Comparison of ENCODE assay signal across 23 cellular contexts in the genomic region with DNA sequence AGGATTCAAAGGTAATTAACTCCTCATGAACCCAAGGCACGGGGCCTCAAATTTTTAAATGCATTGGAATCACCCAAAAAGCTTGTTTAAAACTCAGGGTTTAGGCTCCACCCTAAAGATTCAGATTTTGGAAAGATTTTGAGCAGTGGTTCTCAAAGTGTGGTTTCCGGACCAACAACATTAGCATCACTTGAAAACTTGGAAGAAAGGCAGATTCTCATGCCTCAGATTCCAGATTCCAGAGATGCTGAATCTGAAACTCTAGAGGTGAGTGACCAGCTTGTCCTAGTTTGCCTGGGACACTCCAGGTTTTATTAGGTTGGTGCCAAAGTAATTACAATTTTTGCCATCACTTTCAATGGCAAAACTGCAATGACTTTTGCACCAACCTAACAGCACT. TPM values are rescaled to one million over a fixed set of nuclear protein-coding genes. Genes with fewer than 3 reads are reported as not detected.
A peak's percentile ranks its signal among the peaks of the same experiment; 100 is the strongest.
DNase-seq lines count a peak whose midpoint lies in the region; ATAC-seq and TF ChIP-seq lines count a peak whose summit lies in the region.
"Had no signal": no experiment of that assay in that cellular context is flagged by ENCODE, and none has a peak within 500 bp of the region (broad histone marks: within the 10 kb centered on the region; RNA-seq: fewer than 3 reads in every experiment).

No MANE protein-coding gene starts in this region.

- no peak overlapping the region for H3K27ac ChIP-seq in CD8-positive, alpha-beta T cell (ENCODE audit: low read depth, low read length)
- H3K27ac ChIP-seq in sigmoid colon (peak overlapping the region; percentile 81 to 94 (median 86)), hepatocyte (no peak overlapping the region)
- H3K27ac ChIP-seq: SJSA1 had no signal

- DNase-seq in CD8-positive, alpha-beta T cell: no peak
- no peak for DNase-seq in T-cell
- DNase-seq in immature natural killer cell: no peak
- no peak for DNase-seq in sigmoid colon
- no peak for DNase-seq in NCI-H524 (lab: John Stamatoyannopoulos, UW)
- DNase-seq in hepatocyte (ENCODE audit: low spot score): no peak
- no peak for DNase-seq in Right ventricle myocardium superior
- DNase-seq: activated CD4-positive, alpha-beta T cell treated with anti-CD3 and anti-CD28 coated beads, Interleukin-2, amount 50 U/mL, for 4 hours; activated CD4-positive, CD25-positive, alpha-beta regulatory T cell; C1 segment of cervical spinal cord; dermis blood vessel endothelial cell; DMS79; GDM1; glutamatergic neuron; H9; NCI-H1105 treated with DMSO at 0.1 percent for 48 hours; NCI-H2029; NCI-H226; retina; stimulated activated CD4-positive, alpha-beta T cell treated with anti-CD3 and anti-CD28 coated beads, Interleukin-2, amount 100 ng/mL, for 48 hours had no signal

- peak overlapping the region; percentile 34 for H3K27ac Mint-ChIP-seq in CD8-positive, alpha-beta T cell
- H3K27ac Mint-ChIP-seq in T-cell (peak overlapping the region; percentile 43 to 48), immature natural killer cell (peak overlapping the region in 4 of 6 donors; percentile 32 to 58 (median 43))

- intact Hi-C loops in CD8-positive, alpha-beta T cell (cut with DNase I, micrococcal nuclease): loop anchor here in 1 of 2 experiments (10.0 kb wide), 1 partner anchor 241 kb away; no protein-coding TSS in a partner anchor
- intact Hi-C loops in sigmoid colon (cut with DNase I): loop anchor here (2.0 to 5.0 kb wide), 2 partner anchors 25 to 323 kb away; partner anchors contain the start of gene TNIP1
- intact Hi-C loops in Right ventricle myocardium superior (cut with DNase I): no loop called here

- peaks cover 96% of the 10 kb centered on the region for H3K36me3 Mint-ChIP-seq in CD8-positive, alpha-beta T cell
- H3K36me3 Mint-ChIP-seq in T-cell: peaks cover 71% of the 10 kb centered on the region
- H3K36me3 Mint-ChIP-seq in immature natural killer cell: peaks cover 36 to 69% (median 37%) of the 10 kb centered on the region in 3 donors

- no peaks in the 10 kb centered on the region for H3K9me2 ChIP-seq in hepatocyte (replicated peaks; ENCODE audit: insufficient read depth)

- no peaks in the 10 kb centered on the region for H3K9me3 Mint-ChIP-seq in CD8-positive, alpha-beta T cell
- H3K9me3 Mint-ChIP-seq in T-cell (no peaks in the 10 kb centered on the region), immature natural killer cell (no peaks in the 10 kb centered on the region)
- H3K9me3 Mint-ChIP-seq: H9 had no signal

- POLR2A ChIA-PET in CD8-positive, alpha-beta T cell (lab: Charles Lee): no interaction called here
- POLR2A ChIA-PET in T-cell (lab: Charles Lee): no interaction called here

- H3K4me3 Mint-ChIP-seq in CD8-positive, alpha-beta T cell: no peak overlapping the region
- H3K4me3 Mint-ChIP-seq in T-cell (no peak overlapping the region), immature natural killer cell (no peak overlapping the region)
- H3K4me3 Mint-ChIP-seq: H9 had no signal

- WGBS in sigmoid colon, 2 donors: 77 to 78% methylated on average over 2 of the region's 2 CpGs
- WGBS in hepatocyte (ENCODE audit: low lambda C conversion rate, missing lambda C conversion rate): 91% methylated on average over 2 of the region's 2 CpGs

- no peak overlapping the region for H3K4me3 ChIP-seq in CD8-positive, alpha-beta T cell (ENCODE audit: low read depth, low read length)
- H3K4me3 ChIP-seq in sigmoid colon: no peak overlapping the region
- H3K4me3 ChIP-seq in hepatocyte: no peak overlapping the region
- H3K4me3 ChIP-seq: SJSA1, spleen had no signal

- no peaks in the 10 kb centered on the region for H3K27me3 Mint-ChIP-seq in CD8-positive, alpha-beta T cell (ENCODE audit: low read depth)
- no peaks in the 10 kb centered on the region for H3K27me3 Mint-ChIP-seq in T-cell
- H3K27me3 Mint-ChIP-seq in immature natural killer cell (ENCODE audit: low read depth in 3 of 3): peaks cover 0 to 11% (median 3%) of the 10 kb centered on the region in 3 donors

- H2AFZ ChIP-seq in hepatocyte: no peak overlapping the region

- no peaks in the 10 kb centered on the region for H3K9me3 ChIP-seq in CD8-positive, alpha-beta T cell (ENCODE audit: low read length)
- H3K9me3 ChIP-seq in sigmoid colon: no peaks in the 10 kb centered on the region
- H3K9me3 ChIP-seq in hepatocyte (ENCODE audit: low read depth): no peaks in the 10 kb centered on the region
- H3K9me3 ChIP-seq: SJSA1, spleen had no signal

- H4K20me1 ChIP-seq in hepatocyte (ENCODE audit: insufficient read depth, poor library complexity, severe bottlenecking): no peaks in the 10 kb centered on the region

- no peak for TF ChIP-seq EP300 in sigmoid colon (IDR thresholded peaks at IDR 0.05)

- no peaks in the 10 kb centered on the region for H3K79me2 ChIP-seq in hepatocyte

- TF ChIP-seq POLR2A in sigmoid colon (IDR thresholded peaks at IDR 0.05): no peak

- TF ChIP-seq CTCF in CD8-positive, alpha-beta T cell (IDR thresholded peaks at IDR 0.05): no peak
- no peak for TF ChIP-seq CTCF in sigmoid colon (IDR thresholded peaks at IDR 0.05)
- TF ChIP-seq CTCF in hepatocyte (IDR thresholded peaks at IDR 0.05; ENCODE audit: poor library complexity): no peak

- H3K36me3 ChIP-seq in CD8-positive, alpha-beta T cell (ENCODE audit: insufficient read depth, low read length): peaks cover 81% of the 10 kb centered on the region
- H3K36me3 ChIP-seq in sigmoid colon (peaks cover 10 to 54% (median 27%) of the 10 kb centered on the region in 4 donors), hepatocyte (replicated peaks; ENCODE audit: insufficient read depth, low read depth) (no peaks in the 10 kb centered on the region)

- no peaks in the 10 kb centered on the region for H3K4me1 ChIP-seq in CD8-positive, alpha-beta T cell (ENCODE audit: insufficient read depth, low read length)
- H3K4me1 ChIP-seq in sigmoid colon (peaks cover 0 to 73% (median 56%) of the 10 kb centered on the region in 4 donors), hepatocyte (ENCODE audit: insufficient read depth) (peaks cover 5% of the 10 kb centered on the region)
- H3K4me1 ChIP-seq: SJSA1 had no signal

- H3K27me3 ChIP-seq in CD8-positive, alpha-beta T cell (ENCODE audit: insufficient read depth, low read length): no peaks in the 10 kb centered on the region
- H3K27me3 ChIP-seq in sigmoid colon (no peaks in the 10 kb centered on the region), hepatocyte (no peaks in the 10 kb centered on the region)
- H3K27me3 ChIP-seq: SJSA1, spleen had no signal

- CTCF ChIA-PET in CD8-positive, alpha-beta T cell (lab: Charles Lee): interaction anchor here (1.1 to 50.0 kb wide), 4 partner anchors 10 to 56 kb away, joined by 3 to 1723 read pairs (median 18); partner anchors contain the start of gene ANXA6
- CTCF ChIA-PET in T-cell (lab: Charles Lee): interaction anchor here (1.1 to 1.6 kb wide), 2 partner anchors 10 kb away, joined by 4 read pairs; no protein-coding TSS in a partner anchor

- ATAC-seq in CD8-positive, alpha-beta T cell: no peak
- no peak for ATAC-seq in T-cell (replicated peaks in 1 of 4)
- no peak for ATAC-seq in GM18520 (IDR thresholded peaks at IDR 0.05; ENCODE audit: unreplicated experiment)
- ATAC-seq in Right ventricle myocardium superior (ENCODE audit: poor library complexity): no peak

- H3K4me1 Mint-ChIP-seq in CD8-positive, alpha-beta T cell (ENCODE audit: low read depth): peaks cover 3% of the 10 kb centered on the region
- H3K4me1 Mint-ChIP-seq in T-cell (peaks cover 0 to 9% (median 7%) of the 10 kb centered on the region in 3 donors), immature natural killer cell (peaks cover 12 to 22% of the 10 kb centered on the region in 2 donors)
- H3K4me1 Mint-ChIP-seq: H9 had no signal

- H3K4me2 ChIP-seq in hepatocyte: no peak overlapping the region

RNA-seq across cellular contexts. Expression of gene TNIP1, which starts 24.7 kb away (rescaled TPM):
- 100 to 1,000 TPM; 133 to 134 TPM for total RNA-seq in CD8-positive, alpha-beta T cell
- total RNA-seq in T-cell (100 to 1,000 TPM; 118 to 211 (median 170) TPM), sigmoid colon (10 to 100 TPM; 55.1 to 73.1 (median 62.8) TPM), hepatocyte (54.3 and 64.6 TPM in 2 replicates), Right ventricle myocardium superior (126 TPM)
- polyA plus RNA-seq in immature natural killer cell (10 to 100 TPM; 21.8 to 62.4 (median 40.2) TPM), sigmoid colon (100 to 1,000 TPM; 153 to 210 (median 195) TPM), hepatocyte (48.0 and 57.0 TPM in 2 replicates)

RNA-seq across cellular contexts. Expression of gene ANXA6, which starts 52.0 kb away (rescaled TPM):
- total RNA-seq in CD8-positive, alpha-beta T cell: 10 to 100 TPM; 83.5 to 89.4 TPM
- total RNA-seq in T-cell: 100 to 1,000 TPM; 266 to 395 (median 345) TPM
- polyA plus RNA-seq in immature natural killer cell: 100 to 1,000 TPM; 313 to 679 (median 395) TPM
- 100 to 1,000 TPM; 233 to 333 (median 259) TPM for total RNA-seq in sigmoid colon
- polyA plus RNA-seq in sigmoid colon: 100 to 1,000 TPM in 1 of 3 donors, 10 to 100 TPM in 2; 22.9 to 121 (median 45.0) TPM
- 148 and 152 TPM in 2 replicates for total RNA-seq in hepatocyte
- 116 and 122 TPM in 2 replicates for polyA plus RNA-seq in hepatocyte
- total RNA-seq in Right ventricle myocardium superior: 202 TPM

Comparison
In these comparisons a context has a peak if more than half of its experiments do, and no peak if none do; other contexts are left out.
1. H3K27ac ChIP-seq: peak in sigmoid colon (4 of 4); none in CD8-positive, alpha-beta T cell (single experiment) and hepatocyte (single experiment).
2. Peak in every context shown above with its lines, with median percentiles within 50 percentile points of each other: H3K27ac Mint-ChIP-seq.